9 cellular contexts compared by ENCODE assay signal in the genomic region with DNA sequence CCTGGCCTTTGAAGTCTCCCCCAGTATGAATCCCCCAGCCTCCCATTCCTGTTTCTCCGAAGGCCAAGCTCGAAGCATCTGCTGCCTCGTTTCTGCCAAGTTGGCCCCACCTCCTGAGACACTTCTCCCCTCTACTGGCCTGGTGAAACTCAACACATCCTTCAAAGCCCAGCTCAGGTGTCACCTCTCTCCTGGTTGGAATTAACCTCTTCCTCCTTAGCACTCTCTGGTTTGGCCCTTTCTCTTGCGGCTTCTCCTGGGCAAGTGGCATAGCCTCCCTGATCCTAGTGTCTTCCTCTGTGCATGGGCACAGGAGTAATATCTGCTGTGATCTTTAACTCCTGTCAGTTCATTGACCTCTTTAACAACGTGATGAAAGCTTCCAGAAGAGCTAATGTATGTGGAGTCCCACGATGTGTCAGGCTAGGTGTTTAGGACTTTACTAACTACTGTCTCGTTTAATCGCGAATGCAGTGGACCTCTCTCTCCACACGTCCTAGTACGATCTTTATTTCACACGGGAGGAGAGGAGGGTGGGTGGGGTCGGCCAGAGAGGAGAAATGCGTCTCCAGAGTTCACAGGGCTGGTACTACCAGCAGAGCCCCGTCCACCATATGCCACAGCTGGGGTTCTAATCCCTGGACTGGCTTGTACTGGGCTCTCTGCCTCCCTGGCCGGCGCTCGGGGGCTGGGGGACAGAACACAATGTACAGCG. TPM values are rescaled to one million over a fixed set of nuclear protein-coding genes. Genes with fewer than 3 reads are reported as not detected.
DNase-seq lines count a peak whose midpoint lies in the region; ATAC-seq, FAIRE-seq and TF ChIP-seq lines count a peak whose summit lies in the region.
"Had no signal": no experiment of that assay in that cellular context is flagged by ENCODE, and none has a peak within 500 bp of the region (broad histone marks: within the 10 kb centered on the region; RNA-seq: fewer than 3 reads in every experiment).

No MANE protein-coding gene starts in this region.

- CTCF ChIA-PET in Caco-2 (lab: Charles Lee), result interaction anchor here (0.6 to 2.3 kb wide), 3 partner anchors 15 to 130 kb away, joined by 3 to 8 read pairs (median 6); no protein-coding TSS in a partner anchor

- H3K36me3 ChIP-seq in Caco-2 (ENCODE audit: control insufficient read depth, insufficient read depth, low read length) (peaks cover 1% of the 10 kb centered on the region; the same call in 1 of the 2 replicates), colonic mucosa (no peaks in the 10 kb centered on the region), SJCRH30 (no peaks in the 10 kb centered on the region)

- H3K27me3 ChIP-seq in Caco-2 (replicated peaks; ENCODE audit: control insufficient read depth, insufficient read depth, low read length) (no peaks in the 10 kb centered on the region), colonic mucosa (peaks cover 4% of the 10 kb centered on the region), SJCRH30 (peaks cover 29% of the 10 kb centered on the region)

- H3K4me3 ChIP-seq in Caco-2 (ENCODE audit: low read depth, low read length) (peak overlapping the region; percentile 66), colonic mucosa (peak overlapping the region; percentile 18), SJCRH30 (no peak overlapping the region)

- TF ChIP-seq CTCF in Caco-2 (IDR thresholded peaks at IDR 0.05; ENCODE audit: insufficient read depth in 1 of 2, low read depth in 1 of 2, low read length in 1 of 2, severe bottlenecking in 1 of 2, unreplicated experiment in 1 of 2) (peak in 1 of 2 experiments; percentile 12), colonic mucosa (IDR thresholded peaks at IDR 0.05) (no peak), mesothelial cell of epicardium (IDR thresholded peaks at IDR 0.05; ENCODE audit: unreplicated experiment) (no peak), D721Med (IDR thresholded peaks at IDR 0.05; ENCODE audit: insufficient read depth, missing control alignments) (no peak)

- H3K9me3 ChIP-seq in Caco-2, result no peaks in the 10 kb centered on the region
- H3K9me3 ChIP-seq in colonic mucosa, result no peaks in the 10 kb centered on the region
- H3K9me3 ChIP-seq in SJCRH30 (replicated peaks), result no peaks in the 10 kb centered on the region

- H3K36me3 Mint-ChIP-seq in Caco-2 (ENCODE audit: insufficient read depth, unreplicated experiment) (peaks cover 4% of the 10 kb centered on the region), mesothelial cell of epicardium (no peaks in the 10 kb centered on the region)

- no peak overlapping the region for H3K27ac ChIP-seq in colonic mucosa
- H3K27ac ChIP-seq in SJCRH30, result no peak overlapping the region

- peak in 1 of 2 experiments; percentile 26 for DNase-seq in Caco-2
- peak; percentile 85 for DNase-seq in NCI-H187 treated with DMSO at 0.1 percent for 48 hours (lab: John Stamatoyannopoulos, UW)
- no peak for DNase-seq in colonic mucosa
- no peak for DNase-seq in mesothelial cell of epicardium (ENCODE audit: low spot score in 2 of 2, unreplicated experiment in 2 of 2)
- DNase-seq in D721Med (ENCODE audit: insufficient read length, low spot score), result no peak
- no peak for DNase-seq in SJCRH30
- DNase-seq in H4 (ENCODE audit: low spot score), result no peak

- H3K27ac Mint-ChIP-seq in Caco-2 (ENCODE audit: unreplicated experiment) (no peak overlapping the region), mesothelial cell of epicardium (peak overlapping the region; percentile 54)

- peak overlapping the region; percentile 51 to 60 for H3K9ac ChIP-seq in colonic mucosa (ENCODE audit: low read depth in 2 of 2, low read length in 2 of 2)

- H3K4me1 ChIP-seq in Caco-2 (peaks cover 19% of the 10 kb centered on the region), colonic mucosa (peaks cover 8% of the 10 kb centered on the region), SJCRH30 (no peaks in the 10 kb centered on the region)

- ATAC-seq in HG02970 (IDR thresholded peaks at IDR 0.05; ENCODE audit: low FRiP score, unreplicated experiment), result no peak

- H3K27me3 Mint-ChIP-seq in Caco-2 (ENCODE audit: insufficient read depth, unreplicated experiment), result no peaks in the 10 kb centered on the region
- H3K27me3 Mint-ChIP-seq in mesothelial cell of epicardium (ENCODE audit: low read depth), result no peaks in the 10 kb centered on the region

- no peak for FAIRE-seq in D721Med (lab: Jason Lieb, UNC)
- FAIRE-seq: islet of Langerhans had no signal

- H3K9me3 Mint-ChIP-seq in Caco-2 (ENCODE audit: unreplicated experiment) (no peaks in the 10 kb centered on the region), mesothelial cell of epicardium (no peaks in the 10 kb centered on the region)

- H3K4me3 Mint-ChIP-seq in Caco-2 (ENCODE audit: unreplicated experiment) (peak overlapping the region; percentile 48), mesothelial cell of epicardium (peak overlapping the region; percentile 46)

- H3K4me1 Mint-ChIP-seq in Caco-2 (ENCODE audit: low read depth, unreplicated experiment), result peaks cover 12% of the 10 kb centered on the region
- H3K4me1 Mint-ChIP-seq in mesothelial cell of epicardium, result peaks cover 33% of the 10 kb centered on the region

- intact Hi-C loops in Caco-2 (cut with micrococcal nuclease; ENCODE audit: unreplicated experiment) (loop anchor here (1.0 to 5.0 kb wide), 4 partner anchors 19 to 128 kb away; no protein-coding TSS in a partner anchor), colonic mucosa (cut with DNase I) (no loop called here)

- BruUV-seq in Caco-2 (replicated peaks; lab: Mats Ljungman, UMichigan), result no TSS peak

- POLR2A ChIA-PET in Caco-2 (lab: Charles Lee), result interaction anchor here (0.7 to 2.0 kb wide), 2 partner anchors 19 to 24 kb away, joined by 8 to 10 read pairs; no protein-coding TSS in a partner anchor

RNA-seq across cellular contexts. Expression of a gene that starts 0.8 kb away (rescaled TPM):
- total RNA-seq in Caco-2 (2022) (9.7 and 11.0 TPM in 2 replicates), colonic mucosa (10 to 100 TPM; 37.5 to 45.7 TPM), mesothelial cell of epicardium (26.2 to 31.0 TPM (median 26.5 TPM) in 3 replicates)
- total RNA-seq in SJCRH30 (2014; rRNA removed; shearing (Covaris generic)), result 0.68 and 1.0 TPM in 2 replicates
- 16.5 and 19.9 TPM in 2 replicates for total RNA-seq in H4 (2014; rRNA removed; shearing (Covaris generic))
